ENCODE assay signal across 15 cellular contexts in the genomic region with DNA sequence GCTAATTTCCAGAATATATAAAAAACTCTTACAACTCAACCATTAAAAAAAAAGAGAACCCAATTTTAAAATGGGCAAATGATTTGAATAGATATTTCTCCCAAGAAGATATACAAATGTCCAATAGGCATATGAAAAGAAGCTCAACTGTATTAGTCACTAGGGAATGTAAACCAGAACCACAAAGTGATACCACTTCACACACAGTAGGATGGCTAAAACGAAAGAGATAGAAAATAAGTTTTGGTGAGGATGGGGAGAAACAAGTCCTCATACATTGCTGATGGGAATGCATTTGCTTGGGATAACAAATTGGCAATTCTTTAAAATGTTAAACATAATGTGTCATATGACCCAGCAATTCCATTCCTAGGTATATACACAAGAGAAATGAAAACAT. TPM values are rescaled to one million over a fixed set of nuclear protein-coding genes. Genes with fewer than 3 reads are reported as not detected.
DNase-seq lines count a peak whose midpoint lies in the region; ATAC-seq and TF ChIP-seq lines count a peak whose summit lies in the region.
"Had no signal": no experiment of that assay in that cellular context is flagged by ENCODE, and none has a peak within 500 bp of the region (broad histone marks: within the 10 kb centered on the region; RNA-seq: fewer than 3 reads in every experiment).

No MANE protein-coding gene starts in this region.

- peaks cover 22% of the 10 kb centered on the region for H3F3A ChIP-seq in PC-9 (ENCODE audit: insufficient read depth, low read depth)

- peaks cover 12% of the 10 kb centered on the region for H3K36me3 Mint-ChIP-seq in HFFc6 (ENCODE audit: low read depth)
- H3K36me3 Mint-ChIP-seq: CD4-positive, CD25-positive, alpha-beta regulatory T cell had no signal

- DNase-seq in AG04450 (ENCODE audit: low read depth, low spot score) (peak; percentile 10), HFFc6 (no peak), PC-9 (no peak), astrocyte of the spinal cord (ENCODE audit: low read depth, low spot score) (peak; percentile 13), NCI-H1436 treated with DMSO at 0.1 percent for 48 hours (lab: John Stamatoyannopoulos, UW) (no peak), dedifferentiated amniotic fluid mesenchymal stem cell (ENCODE audit: extremely low spot score) (no peak), HuH-7 (ENCODE audit: low spot score) (no peak)
- DNase-seq: CD4-positive, CD25-positive, alpha-beta regulatory T cell; DMS53; H7 had no signal

- CTCF ChIA-PET in AG04450 (lab: Charles Lee) = interaction anchor here (0.9 kb wide), 1 partner anchor 17 kb away, joined by 3 read pairs; no protein-coding TSS in a partner anchor
- CTCF ChIA-PET in PC-9 (lab: Charles Lee) = no interaction called here

- H3K27ac Mint-ChIP-seq in HFFc6 = peak overlapping the region; percentile 57
- H3K27ac Mint-ChIP-seq: CD4-positive, CD25-positive, alpha-beta regulatory T cell; GM23338 had no signal

- no peaks in the 10 kb centered on the region for H3K9me3 Mint-ChIP-seq in HFFc6
- H3K9me3 Mint-ChIP-seq: CD4-positive, CD25-positive, alpha-beta regulatory T cell; GM23338 had no signal

- H4K20me1 ChIP-seq in PC-9 (ENCODE audit: insufficient read depth) = no peaks in the 10 kb centered on the region
- H4K20me1 ChIP-seq: BLaER1 had no signal

- H3K27me3 Mint-ChIP-seq in HFFc6 (ENCODE audit: insufficient read depth) = no peaks in the 10 kb centered on the region

- TF ChIP-seq CTCF in AG04450 (IDR thresholded peaks at IDR 0.05; ENCODE audit: low read depth, low read length) = no peak
- no peak for TF ChIP-seq CTCF in HFFc6 (IDR thresholded peaks at IDR 0.05)
- TF ChIP-seq CTCF in PC-9 (conservative IDR thresholded peaks at IDR 0.05) = no peak
- TF ChIP-seq CTCF in astrocyte of the spinal cord (IDR thresholded peaks at IDR 0.05; ENCODE audit: low read depth, low read length) = no peak

- peaks cover 3% of the 10 kb centered on the region; the same call in 1 of the 2 replicates for H3K79me2 ChIP-seq in PC-9 (ENCODE audit: low read depth)

- H3K9me3 ChIP-seq in AG04450 (ENCODE audit: control insufficient read depth, insufficient read depth, low read length) (no peaks in the 10 kb centered on the region), PC-9 (ENCODE audit: insufficient read depth, low read depth) (peaks cover 6% of the 10 kb centered on the region; the same call in 1 of the 2 replicates)
- H3K9me3 ChIP-seq: BLaER1 had no signal

- H3K4me1 ChIP-seq in PC-9 (replicated peaks; ENCODE audit: insufficient read depth) = peaks cover 43% of the 10 kb centered on the region

- intact Hi-C loops in PC-9 (cut with micrococcal nuclease; ENCODE audit: unreplicated experiment) = no loop called here

- no peaks in the 10 kb centered on the region for H3K9me2 ChIP-seq in PC-9 (ENCODE audit: insufficient read depth)

- ATAC-seq in HG02870 (IDR thresholded peaks at IDR 0.05; ENCODE audit: unreplicated experiment) = no peak
- ATAC-seq: GM23338, HepG2, K562 had no signal

- H3K36me3 ChIP-seq in PC-9 (ENCODE audit: low read depth) = peaks cover 4% of the 10 kb centered on the region; the same call in 1 of the 2 replicates
- H3K36me3 ChIP-seq: BLaER1 had no signal

- BruUV-seq in PC-9 (replicated peaks; lab: Mats Ljungman, UMichigan) = no TSS peak

- H3K4me3 Mint-ChIP-seq in HFFc6 = peak overlapping the region; percentile 20; the same call in 1 of the 2 replicates
- H3K4me3 Mint-ChIP-seq: CD4-positive, CD25-positive, alpha-beta regulatory T cell; GM23338 had no signal

- no peak overlapping the region for H2AFZ ChIP-seq in PC-9
- H2AFZ ChIP-seq: GM23338 had no signal

- POLR2A ChIA-PET in AG04450 (lab: Yijun Ruan, JAX) (no interaction called here), PC-9 (lab: Charles Lee; ENCODE audit: unreplicated experiment) (no interaction called here)

- no peak overlapping the region for H3K4me3 ChIP-seq in AG04450 (ENCODE audit: low read depth, low read length)
- no peak overlapping the region for H3K4me3 ChIP-seq in PC-9
- no peak overlapping the region for H3K4me3 ChIP-seq in astrocyte of the spinal cord (ENCODE audit: low read depth, low read length)
- H3K4me3 ChIP-seq: BLaER1, GM23338, K562 had no signal

- peaks cover 60% of the 10 kb centered on the region for H3K4me1 Mint-ChIP-seq in HFFc6 (ENCODE audit: low read depth)

- H3K27me3 ChIP-seq in AG04450 (ENCODE audit: control insufficient read depth, insufficient read depth, low read length) = no peaks in the 10 kb centered on the region
- no peaks in the 10 kb centered on the region for H3K27me3 ChIP-seq in PC-9 (ENCODE audit: insufficient read depth, low read depth)
- H3K27me3 ChIP-seq: BLaER1 had no signal

- H3K27ac ChIP-seq in AG04450 (ENCODE audit: low read depth, low read length) (no peak overlapping the region), PC-9 (peak overlapping the region; percentile 86)
- H3K27ac ChIP-seq: BLaER1 had no signal

- H3K4me2 ChIP-seq in PC-9 = no peak overlapping the region
- H3K4me2 ChIP-seq: BLaER1, GM23338 had no signal

- in situ Hi-C loops in astrocyte of the spinal cord (cut with HindIII; ENCODE audit: low sequenced_read_pairs) = no loop called here

RNA-seq across cellular contexts. Expression of gene TCEAL3, which starts 5.6 kb away (rescaled TPM):
- 23.0 and 28.1 TPM in 2 replicates for polyA plus RNA-seq in AG04450 (2011; rRNA removed)
- polyA minus RNA-seq in AG04450 (2011; rRNA and poly(A)+ RNA removed) = 5.6 and 8.7 TPM in 2 replicates
- total RNA-seq in HFFc6 (2021; fragmentation: NEBNext Ultra II Directional; extraction: Animal tissue kit (Norgen Biotek cat#: 25700)) = 10 to 100 TPM; 54.3 to 75.5 (median 62.7) TPM
- total RNA-seq in PC-9 (2021) = 11.7 and 12.8 TPM in 2 replicates
- total RNA-seq: K562 had no signal
- polyA plus RNA-seq: K562 had no signal

RNA-seq across cellular contexts. Expression of gene TCEAL1, which starts 15.4 kb away (rescaled TPM):
- 19.2 and 24.9 TPM in 2 replicates for polyA plus RNA-seq in AG04450 (2011; rRNA removed)
- polyA minus RNA-seq in AG04450 (2011; rRNA and poly(A)+ RNA removed) = 3.1 and 4.0 TPM in 2 replicates
- 10 to 100 TPM; 33.4 to 36.8 (median 35.9) TPM for total RNA-seq in HFFc6 (2021; fragmentation: NEBNext Ultra II Directional; extraction: Animal tissue kit (Norgen Biotek cat#: 25700))
- 25.2 and 26.8 TPM in 2 replicates for total RNA-seq in PC-9 (2021)

RNA-seq across cellular contexts. Expression of gene TCEAL4, which starts 28.0 kb away (rescaled TPM):
- polyA plus RNA-seq in AG04450 (2011; rRNA removed) = 36.2 and 43.9 TPM in 2 replicates
- polyA minus RNA-seq in AG04450 (2011; rRNA and poly(A)+ RNA removed) = 8.1 and 11.3 TPM in 2 replicates
- 100 to 1,000 TPM in 5 of 6 experiments, 10 to 100 TPM in 1; 92.4 to 119 (median 118) TPM for total RNA-seq in HFFc6 (2021; fragmentation: NEBNext Ultra II Directional; extraction: Animal tissue kit (Norgen Biotek cat#: 25700))
- total RNA-seq in PC-9 (2021) = 41.0 and 42.9 TPM in 2 replicates

Comparison
In these comparisons a context has a peak if more than half of its experiments do, and no peak if none do; other contexts are left out.
1. DNase-seq: peak in AG04450 (single experiment) and astrocyte of the spinal cord (single experiment); none in HFFc6 (single experiment), PC-9 (0 of 2), NCI-H1436 treated with DMSO at 0.1 percent for 48 hours (single experiment), dedifferentiated amniotic fluid mesenchymal stem cell (single experiment) and HuH-7 (single experiment).